1 cellular context compared by ENCODE assay signal in genomic region chr2:101657787-101658186, GRCh38.
TF ChIP-seq lines count a peak whose summit lies in the region.

No MANE protein-coding gene starts in this region.

TF ChIP-seq in K562, 482 proteins besides CTCF, POLR2A, EP300 and RAD21:
- no peak for TF ChIP-seq SNAPC5 (CRISPR knock-in tag; IDR thresholded peaks at IDR 0.05)
- TF ChIP-seq ZNF507 (tag; conservative IDR thresholded peaks at IDR 0.05) = no peak
- TF ChIP-seq TEAD1 (CRISPR knock-in tag; IDR thresholded peaks at IDR 0.05) = no peak
- no peak for TF ChIP-seq SMC3 (conservative IDR thresholded peaks at IDR 0.05; ENCODE audit: insufficient read depth, low read depth, low read length)
- TF ChIP-seq THRB (CRISPR knock-in tag; conservative IDR thresholded peaks at IDR 0.05) = no peak
- no peak for TF ChIP-seq ZFX (CRISPR knock-in tag; IDR thresholded peaks at IDR 0.05)
- no peak for TF ChIP-seq POLR2G (IDR thresholded peaks at IDR 0.05; ENCODE audit: low read depth, low read length)
- TF ChIP-seq NR2C2 (CRISPR knock-in tag; IDR thresholded peaks at IDR 0.05) = no peak
- TF ChIP-seq NR2C2 (tag; IDR thresholded peaks at IDR 0.05) = no peak
- no peak for TF ChIP-seq PTTG1 (tag; IDR thresholded peaks at IDR 0.05; ENCODE audit: low read depth)
- no peak for TF ChIP-seq TCFL5 (CRISPR knock-in tag; conservative IDR thresholded peaks at IDR 0.05)
- no peak for TF ChIP-seq HNRNPUL1 (IDR thresholded peaks at IDR 0.05; ENCODE audit: low read length)
- no peak for TF ChIP-seq BCLAF1 (IDR thresholded peaks at IDR 0.05; ENCODE audit: borderline replicate concordance in 1 of 2, control insufficient read depth in 1 of 2, low read depth in 2 of 2, low read length in 1 of 2)
- no peak for TF ChIP-seq E2F3 (CRISPR knock-in tag; IDR thresholded peaks at IDR 0.05)
- no peak for TF ChIP-seq ZNF76 (CRISPR knock-in tag; IDR thresholded peaks at IDR 0.05; ENCODE audit: borderline replicate concordance)
- TF ChIP-seq ZNF512 (tag; IDR thresholded peaks at IDR 0.05) = no peak
- TF ChIP-seq CHAMP1 (IDR thresholded peaks at IDR 0.05) = no peak
- TF ChIP-seq ASH1L (IDR thresholded peaks at IDR 0.05; ENCODE audit: borderline replicate concordance, low read depth, partially characterized antibody) = no peak
- TF ChIP-seq NRF1 (conservative IDR thresholded peaks at IDR 0.05 in 1 of 2, IDR thresholded peaks at IDR 0.05 in 1 of 2) = no peak
- no peak for TF ChIP-seq DACH1 (IDR thresholded peaks at IDR 0.05; ENCODE audit: partially characterized antibody)
- no peak for TF ChIP-seq MCM5 (IDR thresholded peaks at IDR 0.05; ENCODE audit: low read depth)
